7 cellular contexts compared by ENCODE assay signal in the genomic region with DNA sequence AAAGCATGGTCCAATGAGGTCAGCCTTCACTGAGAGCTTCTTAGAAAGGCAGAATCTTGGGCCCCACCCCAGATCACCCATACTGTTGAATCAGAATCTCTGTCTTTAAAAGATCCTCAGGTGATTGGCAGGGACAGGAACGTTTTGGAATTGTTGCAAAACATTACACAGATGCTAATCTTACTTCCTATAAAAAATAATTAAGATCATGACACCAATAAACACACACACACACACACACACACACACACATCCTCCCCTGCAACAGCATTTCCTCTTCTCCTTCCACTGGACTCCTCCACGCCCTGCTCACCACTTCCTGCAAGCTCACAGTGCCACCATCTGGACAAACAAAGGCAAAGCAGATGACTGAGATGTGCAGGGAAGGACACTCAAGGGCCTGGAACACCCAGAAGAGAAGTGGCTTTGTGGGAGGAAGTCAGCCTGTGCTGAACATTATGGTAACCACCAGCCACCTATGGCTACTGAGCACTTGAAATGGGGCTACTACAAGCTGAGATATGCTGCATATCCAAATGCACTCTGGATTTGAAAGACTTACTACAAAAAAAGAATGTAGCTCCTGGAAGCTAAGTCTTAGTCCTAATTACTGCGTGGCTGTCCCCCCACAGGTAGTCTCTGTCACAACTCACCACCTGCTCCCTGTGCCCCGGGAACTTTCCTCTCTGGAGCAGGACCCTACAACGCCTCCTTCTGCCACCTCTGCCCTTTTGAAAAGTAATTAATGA.
A peak's percentile ranks its signal among the peaks of the same experiment; 100 is the strongest.
DNase-seq lines count a peak whose midpoint lies in the region; ATAC-seq and TF ChIP-seq lines count a peak whose summit lies in the region.

No MANE protein-coding gene starts in this region.

- ATAC-seq in GM18499 (IDR thresholded peaks at IDR 0.05; ENCODE audit: insufficient read depth, unreplicated experiment) (peak; percentile 71), HG02885 (IDR thresholded peaks at IDR 0.05; ENCODE audit: poor library complexity, unreplicated experiment) (peak; percentile 94), T-cell (replicated peaks in 1 of 4) (peak; percentile 95 to 99 (median 98)), left ventricle myocardium superior (peak; percentile 97), gastrocnemius medialis (peak; percentile 91 to 96)

- peak overlapping the region; percentile 47 to 53 for H3K27ac Mint-ChIP-seq in T-cell

- peak overlapping the region in 1 of 3 donors; percentile 2 for H3K4me3 Mint-ChIP-seq in T-cell

- no peaks in the 10 kb centered on the region for H3K27me3 ChIP-seq in gastrocnemius medialis

- H3K9me3 Mint-ChIP-seq in T-cell = no peaks in the 10 kb centered on the region

- H3K4me3 ChIP-seq in gastrocnemius medialis = no peak overlapping the region

- DNase-seq in NCI-H146 (lab: John Stamatoyannopoulos, UW) = peak; percentile 94
- peak; percentile 47 to 87 (median 78) for DNase-seq in T-cell
- DNase-seq in amniotic epithelial cell (ENCODE audit: low read depth) = peak; percentile 94
- peak; percentile 68 for DNase-seq in left ventricle myocardium superior
- peak; percentile 72 for DNase-seq in gastrocnemius medialis

- no peak overlapping the region for H3K27ac ChIP-seq in gastrocnemius medialis

- in situ Hi-C loops in gastrocnemius medialis (cut with MboI; ENCODE audit: low sequenced_read_pairs in 4 of 4) = loop anchor here in 2 of 4 donors (5.0 kb wide), 1 partner anchor 164 kb away; no protein-coding TSS in a partner anchor

- POLR2A ChIA-PET in T-cell (lab: Charles Lee) = interaction anchor here in 1 of 2 donors (0.6 kb wide), 1 partner anchor 245 kb away, joined by 8 read pairs; no protein-coding TSS in a partner anchor

- no peaks in the 10 kb centered on the region for H3K36me3 ChIP-seq in gastrocnemius medialis

- peak; percentile 66 to 88 (median 80) for TF ChIP-seq CTCF in gastrocnemius medialis (IDR thresholded peaks at IDR 0.05 in 4 of 5, conservative IDR thresholded peaks at IDR 0.05 in 1 of 5)

- H3K27me3 Mint-ChIP-seq in T-cell = no peaks in the 10 kb centered on the region

- peaks cover 14% of the 10 kb centered on the region in 2 donors for H3K4me1 ChIP-seq in gastrocnemius medialis

- peaks cover 16 to 19% (median 18%) of the 10 kb centered on the region in 3 donors for H3K4me1 Mint-ChIP-seq in T-cell

- no peaks in the 10 kb centered on the region for H3K36me3 Mint-ChIP-seq in T-cell

- no peaks in the 10 kb centered on the region for H3K9me3 ChIP-seq in gastrocnemius medialis

- TF ChIP-seq POLR2A in gastrocnemius medialis (IDR thresholded peaks at IDR 0.05) = no peak

- CTCF ChIA-PET in T-cell (lab: Charles Lee) = interaction anchor here (0.6 to 2.4 kb wide), 16 partner anchors 8 to 1425 kb away, joined by 3 to 21 read pairs (median 5); partner anchors contain the start of gene POU2AF1 (in 1 of the 2)

- intact Hi-C loops in left ventricle myocardium superior (cut with micrococcal nuclease) (loop anchor here (5.0 kb wide), 1 partner anchor 164 kb away; no protein-coding TSS in a partner anchor), gastrocnemius medialis (cut with DNase I; ENCODE audit: low total_unique reads) (loop anchor here (1.0 kb wide), 1 partner anchor 163 kb away; no protein-coding TSS in a partner anchor)
